In genomic region chr13:91286317-91286716, GRCh38 we compare ENCODE assay signal across 14 cellular contexts.
DNase-seq lines count a peak whose midpoint lies in the region; ATAC-seq, FAIRE-seq and TF ChIP-seq lines count a peak whose summit lies in the region.
"Had no signal": no experiment of that assay in that cellular context is flagged by ENCODE, and none has a peak within 500 bp of the region (broad histone marks: within the 10 kb centered on the region; RNA-seq: fewer than 3 reads in every experiment).

No MANE protein-coding gene starts in this region.

- no peak for TF ChIP-seq POLR2A in HepG2 (IDR thresholded peaks at IDR 0.05; ENCODE audit: insufficient read depth in 1 of 2, low read depth in 2 of 2, low read length in 2 of 2)
- no peak for TF ChIP-seq POLR2A in right lobe of liver (IDR thresholded peaks at IDR 0.05)

- H3K9ac ChIP-seq in HepG2 (ENCODE audit: insufficient read depth, low read depth, low read length), result no peak overlapping the region

- no peaks in the 10 kb centered on the region for H3K79me2 ChIP-seq in HepG2 (ENCODE audit: insufficient read depth, low read length)

- H3K27ac Mint-ChIP-seq in Caco-2 (ENCODE audit: unreplicated experiment), result no peak overlapping the region
- H3K27ac Mint-ChIP-seq: CD4-positive, alpha-beta memory T cell; GM23338; H9 had no signal

- DNase-seq in HepG2 (ENCODE audit: low spot score), result no peak
- DNase-seq in right lobe of liver, result no peak
- peak; percentile 38 for DNase-seq in NCI-H69 (lab: John Stamatoyannopoulos, UW)
- no peak for DNase-seq in mucosa of descending colon
- no peak for DNase-seq in Caco-2
- DNase-seq: C1 segment of cervical spinal cord; CD4-positive, alpha-beta memory T cell; DMS 273 treated with DMSO at 0.1 percent for 48 hours; DND-41; H9 had no signal

- H2AFZ ChIP-seq in HepG2 (ENCODE audit: low read length), result no peak overlapping the region
- H2AFZ ChIP-seq: GM23338 had no signal

- H3K36me3 Mint-ChIP-seq in Caco-2 (ENCODE audit: insufficient read depth, unreplicated experiment), result no peaks in the 10 kb centered on the region
- H3K36me3 Mint-ChIP-seq: CD4-positive, alpha-beta memory T cell had no signal

- no peaks in the 10 kb centered on the region for H3K4me1 Mint-ChIP-seq in Caco-2 (ENCODE audit: low read depth, unreplicated experiment)
- H3K4me1 Mint-ChIP-seq: CD4-positive, alpha-beta memory T cell; GM23338; H9 had no signal

- H3K27ac ChIP-seq in HepG2 (ENCODE audit: extremely low read length, insufficient read depth, low read length) (no peak overlapping the region), right lobe of liver (no peak overlapping the region)

- H3K36me3 ChIP-seq in HepG2 (replicated peaks in 1 of 2; ENCODE audit: control insufficient read depth in 1 of 2, insufficient read depth in 2 of 2, low read length in 2 of 2) (no peaks in the 10 kb centered on the region), right lobe of liver (no peaks in the 10 kb centered on the region), mucosa of descending colon (ENCODE audit: low read depth) (no peaks in the 10 kb centered on the region), Caco-2 (ENCODE audit: control insufficient read depth, insufficient read depth, low read length) (no peaks in the 10 kb centered on the region)

- 4% methylated on average over 1 of the region's 1 CpG for WGBS in HepG2 (ENCODE audit: low lambda C conversion rate)
- WGBS in right lobe of liver (ENCODE audit: insufficient coverage, low coverage, low lambda C conversion rate, missing lambda C conversion rate), result 50% methylated on average over 1 of the region's 1 CpG

- no peaks in the 10 kb centered on the region for H3K9me3 Mint-ChIP-seq in Caco-2 (ENCODE audit: unreplicated experiment)

- no peaks in the 10 kb centered on the region for H4K20me1 ChIP-seq in HepG2 (ENCODE audit: insufficient read depth, low read length)

- intact Hi-C loops in HepG2 (cut with micrococcal nuclease; ENCODE audit: unreplicated experiment) (no loop called here), right lobe of liver (cut with DNase I) (no loop called here), mucosa of descending colon (cut with DNase I, micrococcal nuclease) (no loop called here), Caco-2 (cut with micrococcal nuclease; ENCODE audit: unreplicated experiment) (no loop called here)

- in situ Hi-C loops in HepG2 (cut with HindIII; ENCODE audit: extremely low pct_ligation_motif_present, low pct_unique_long_range_greater_than_20kb), result no loop called here

- CTCF ChIA-PET in HepG2 (lab: Yijun Ruan, JAX; ENCODE audit: low intra/inter-chr PET ratio, low total read pairs) (no interaction called here), Caco-2 (lab: Charles Lee) (no interaction called here)

- TF ChIP-seq CTCF in HepG2 (CRISPR knock-in tag; IDR thresholded peaks at IDR 0.05) (no peak), right lobe of liver (IDR thresholded peaks at IDR 0.05) (no peak), mucosa of descending colon (IDR thresholded peaks at IDR 0.05) (no peak), Caco-2 (IDR thresholded peaks at IDR 0.05; ENCODE audit: insufficient read depth in 1 of 2, low read depth in 1 of 2, low read length in 1 of 2, severe bottlenecking in 1 of 2, unreplicated experiment in 1 of 2) (no peak)

- H3K4me3 ChIP-seq in HepG2 (replicated peaks in 1 of 3; ENCODE audit: insufficient read depth in 1 of 3, low read depth in 2 of 3, low read length in 3 of 3) (no peak overlapping the region), right lobe of liver (no peak overlapping the region), mucosa of descending colon (no peak overlapping the region), Caco-2 (ENCODE audit: low read depth, low read length) (no peak overlapping the region)
- H3K4me3 ChIP-seq: GM23338 had no signal

- peaks cover 0 to 3% of the 10 kb centered on the region in 2 experiments; a peak in 2 of 5 replicates for H3K27me3 ChIP-seq in HepG2 (ENCODE audit: control insufficient read depth in 1 of 2, insufficient read depth in 2 of 2, low read length in 2 of 2)
- no peaks in the 10 kb centered on the region for H3K27me3 ChIP-seq in right lobe of liver
- no peaks in the 10 kb centered on the region; the same call in 1 of the 2 replicates for H3K27me3 ChIP-seq in Caco-2 (replicated peaks; ENCODE audit: control insufficient read depth, insufficient read depth, low read length)

- no peaks in the 10 kb centered on the region for H3K4me1 ChIP-seq in HepG2 (ENCODE audit: insufficient read depth, low read length)
- H3K4me1 ChIP-seq in right lobe of liver, result no peaks in the 10 kb centered on the region
- H3K4me1 ChIP-seq in mucosa of descending colon (ENCODE audit: low read depth), result no peaks in the 10 kb centered on the region
- H3K4me1 ChIP-seq in Caco-2, result no peaks in the 10 kb centered on the region

- peaks cover 10% of the 10 kb centered on the region for H3K27me3 Mint-ChIP-seq in Caco-2 (ENCODE audit: insufficient read depth, unreplicated experiment)

- no peak for FAIRE-seq in HepG2 (lab: Jason Lieb, UNC)
- FAIRE-seq: GM12892 had no signal

- POLR2A ChIA-PET in HepG2 (lab: Yijun Ruan, JAX), result no interaction called here
- POLR2A ChIA-PET in Caco-2 (lab: Charles Lee), result no interaction called here

- no peak for ATAC-seq in HepG2
- no peak for ATAC-seq in right lobe of liver
- ATAC-seq in mucosa of descending colon, result peak; percentile 73
- ATAC-seq in esophagus mucosa, result no peak
- ATAC-seq: GM23338, HCT116 had no signal

- TF ChIP-seq RAD21 in HepG2 (CRISPR knock-in tag; IDR thresholded peaks at IDR 0.05), result no peak

- no peak for TF ChIP-seq EP300 in HepG2 (IDR thresholded peaks at IDR 0.05; ENCODE audit: low read depth in 2 of 2, low read length in 2 of 2)
- TF ChIP-seq EP300 in HepG2 (CRISPR knock-in tag; IDR thresholded peaks at IDR 0.05; ENCODE audit: borderline replicate concordance), result no peak

- BruUV-seq in HepG2 (replicated peaks; lab: Mats Ljungman, UMichigan) (no TSS peak), Caco-2 (replicated peaks; lab: Mats Ljungman, UMichigan) (no TSS peak)

- H3K4me2 ChIP-seq in HepG2 (ENCODE audit: low read depth, low read length), result no peak overlapping the region
- H3K4me2 ChIP-seq: GM23338 had no signal

- H3K4me3 Mint-ChIP-seq in Caco-2 (ENCODE audit: unreplicated experiment), result no peak overlapping the region
- H3K4me3 Mint-ChIP-seq: CD4-positive, alpha-beta memory T cell; GM23338; H9 had no signal

- H3K9me3 ChIP-seq in HepG2 (ENCODE audit: low read length) (no peaks in the 10 kb centered on the region), right lobe of liver (no peaks in the 10 kb centered on the region), mucosa of descending colon (no peaks in the 10 kb centered on the region), Caco-2 (no peaks in the 10 kb centered on the region; the same call in 1 of the 2 replicates)

TF ChIP-seq in HepG2, 621 proteins besides CTCF, POLR2A, EP300 and RAD21:
- TF ChIP-seq MNT (IDR thresholded peaks at IDR 0.05), result peak; percentile 82
- no peak for TF ChIP-seq GFI1 (CRISPR knock-in tag; IDR thresholded peaks at IDR 0.05; ENCODE audit: borderline replicate concordance)
- TF ChIP-seq KDM2A (CRISPR knock-in tag; IDR thresholded peaks at IDR 0.05; ENCODE audit: borderline replicate concordance, low read depth), result no peak
